In the genomic region with DNA sequence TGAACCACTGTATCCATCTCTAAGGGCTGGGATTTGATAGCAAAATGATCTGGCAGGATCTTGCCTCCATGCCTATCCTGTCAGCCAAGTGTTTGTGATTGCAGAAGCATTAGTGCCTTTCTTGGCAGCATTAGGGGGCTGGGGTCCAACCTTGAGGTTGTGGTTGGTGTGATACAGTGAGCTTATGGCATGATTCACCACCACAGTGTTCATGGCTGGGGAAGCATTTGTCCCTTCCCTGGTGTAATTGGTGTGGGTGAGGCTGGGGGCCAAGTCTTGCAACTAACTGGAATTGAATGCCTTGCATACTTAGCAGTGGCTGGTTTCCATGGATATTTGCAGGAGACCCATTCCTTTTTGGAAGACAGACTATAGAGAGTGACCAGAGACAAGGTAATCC, we compare ENCODE assay signal across 13 cellular contexts.
A peak's percentile ranks its signal among the peaks of the same experiment; 100 is the strongest.
DNase-seq lines count a peak whose midpoint lies in the region; ATAC-seq and TF ChIP-seq lines count a peak whose summit lies in the region.
"Had no signal": no experiment of that assay in that cellular context is flagged by ENCODE, and none has a peak within 500 bp of the region (broad histone marks: within the 10 kb centered on the region; RNA-seq: fewer than 3 reads in every experiment).

No MANE protein-coding gene starts in this region.

- H3K4me1 ChIP-seq in ACC112 (ENCODE audit: control insufficient read depth, insufficient read depth, low read length, unreplicated experiment): peaks cover 35% of the 10 kb centered on the region
- H3K4me1 ChIP-seq: A549 had no signal

- H2AFZ ChIP-seq in ACC112 (ENCODE audit: low read length, unreplicated experiment): no peak overlapping the region
- H2AFZ ChIP-seq: hepatocyte had no signal

- no peaks in the 10 kb centered on the region for H3K9me3 Mint-ChIP-seq in activated T-cell treated with anti-CD3 and anti-CD28 coated beads, Interleukin-2, amount 50 U/mL, for 4 hours

- H3K27ac ChIP-seq in ACC112 (ENCODE audit: low read depth, low read length): peak overlapping the region; percentile 75
- H3K27ac ChIP-seq in brain microvascular endothelial cell: peak overlapping the region; percentile 29
- H3K27ac ChIP-seq: A549, hepatocyte had no signal

- H3K36me3 ChIP-seq in ACC112 (ENCODE audit: insufficient read depth, low read length) (no peaks in the 10 kb centered on the region), brain microvascular endothelial cell (replicated peaks) (no peaks in the 10 kb centered on the region)

- H3K27me3 Mint-ChIP-seq in activated T-cell treated with anti-CD3 and anti-CD28 coated beads, Interleukin-2, amount 50 U/mL, for 4 hours (ENCODE audit: low read depth): no peaks in the 10 kb centered on the region

- no peaks in the 10 kb centered on the region for H3K79me2 ChIP-seq in ACC112 (ENCODE audit: control insufficient read depth, insufficient read depth, low read length, unreplicated experiment)
- H3K79me2 ChIP-seq: hepatocyte had no signal

- H3K4me3 Mint-ChIP-seq in activated T-cell treated with anti-CD3 and anti-CD28 coated beads, Interleukin-2, amount 50 U/mL, for 4 hours: no peak overlapping the region

- no peak for TF ChIP-seq CTCF in brain microvascular endothelial cell (IDR thresholded peaks at IDR 0.05; ENCODE audit: low read depth, low read length, missing control alignments)

- H3K27me3 ChIP-seq in ACC112 (ENCODE audit: insufficient read depth, low read length) (no peaks in the 10 kb centered on the region), brain microvascular endothelial cell (replicated peaks) (no peaks in the 10 kb centered on the region)
- H3K27me3 ChIP-seq: hepatocyte had no signal

- peak; percentile 94 for DNase-seq in HT1080 (ENCODE audit: low read depth)
- peak; percentile 93 for DNase-seq in brain microvascular endothelial cell
- DNase-seq in kidney glomerular epithelial cell (lab: John Stamatoyannopoulos, UW): peak; percentile 56
- no peak for DNase-seq in ecto neural progenitor cell (ENCODE audit: low spot score)
- DNase-seq in activated T-cell treated with anti-CD3 and anti-CD28 coated beads, Interleukin-2, amount 50 U/mL, for 4 hours: no peak
- DNase-seq: activated T-cell treated with anti-CD3 and anti-CD28 coated beads, Interleukin-2, amount 50 U/mL, for 1 hour; NCI-H1048; NK-92 treated with Interleukin-12 subunit alpha and Interleukin-12 subunit beta, amount 100 ng/mL, for 24 hours had no signal

- H3K36me3 Mint-ChIP-seq in activated T-cell treated with anti-CD3 and anti-CD28 coated beads, Interleukin-2, amount 50 U/mL, for 4 hours (ENCODE audit: insufficient read depth): no peaks in the 10 kb centered on the region

- peaks cover 10% of the 10 kb centered on the region for H3K4me1 Mint-ChIP-seq in activated T-cell treated with anti-CD3 and anti-CD28 coated beads, Interleukin-2, amount 50 U/mL, for 4 hours (ENCODE audit: low read depth)

- H3K4me3 ChIP-seq in ACC112 (ENCODE audit: low read depth, low read length) (no peak overlapping the region), brain microvascular endothelial cell (ENCODE audit: low read depth, low read length) (no peak overlapping the region)
- H3K4me3 ChIP-seq: A549, hepatocyte had no signal

- in situ Hi-C loops in brain microvascular endothelial cell (cut with HindIII; ENCODE audit: low pct_ligation_motif_present, low sequenced_read_pairs): no loop called here

- ATAC-seq in HG03571 (IDR thresholded peaks at IDR 0.05; ENCODE audit: unreplicated experiment) (no peak), GM18861 (IDR thresholded peaks at IDR 0.05; ENCODE audit: unreplicated experiment) (no peak)
- no peak for ATAC-seq in activated T-cell treated with anti-CD3 and anti-CD28 coated beads, Interleukin-2, amount 50 U/mL, for 4 hours
- ATAC-seq: A549 had no signal

Comparison
In these comparisons a context has a peak if more than half of its experiments do, and no peak if none do; other contexts are left out.
1. DNase-seq: peak in HT1080 (single experiment), brain microvascular endothelial cell (single experiment) and kidney glomerular epithelial cell (single experiment); none in ecto neural progenitor cell (single experiment) and activated T-cell treated with anti-CD3 and anti-CD28 coated beads, Interleukin-2, amount 50 U/mL, for 4 hours (single experiment).